ENCODE assay signal across 28 cellular contexts in the genomic region with DNA sequence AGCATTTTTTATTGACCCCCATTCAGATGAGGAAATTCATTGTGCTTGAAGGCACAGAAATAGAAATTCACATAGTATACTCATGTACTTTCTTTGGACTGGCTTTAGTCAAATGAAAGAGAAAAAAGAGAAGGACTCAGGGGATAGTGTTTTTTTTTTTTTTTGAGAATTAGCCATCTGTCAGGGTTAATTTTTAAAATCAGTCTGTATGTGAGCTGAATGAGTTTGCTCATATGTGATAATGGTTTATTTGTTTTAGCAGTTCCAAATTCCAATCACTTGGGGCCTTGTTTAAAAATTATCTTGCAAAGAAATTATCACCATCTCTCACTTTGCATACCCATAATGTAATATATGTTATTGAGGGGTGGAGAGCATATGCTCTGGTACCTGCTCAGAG. TPM values are rescaled to one million over a fixed set of nuclear protein-coding genes. Genes with fewer than 3 reads are reported as not detected.
DNase-seq lines count a peak whose midpoint lies in the region; FAIRE-seq and TF ChIP-seq lines count a peak whose summit lies in the region.
"Had no signal": no experiment of that assay in that cellular context is flagged by ENCODE, and none has a peak within 500 bp of the region (broad histone marks: within the 10 kb centered on the region; RNA-seq: fewer than 3 reads in every experiment).

No MANE protein-coding gene starts in this region.

- H3K27me3 ChIP-seq in CD8-positive, alpha-beta memory T cell (ENCODE audit: insufficient read depth, low read length, poor library complexity, severe bottlenecking), result no peaks in the 10 kb centered on the region
- H3K27me3 ChIP-seq in HAP-1 (ENCODE audit: low read depth), result no peaks in the 10 kb centered on the region
- H3K27me3 ChIP-seq: foreskin keratinocyte, stomach, transverse colon had no signal

- no peak for FAIRE-seq in H54 (lab: Jason Lieb, UNC)
- FAIRE-seq: astrocyte had no signal

- POLR2A ChIA-PET in CD8-positive, alpha-beta memory T cell (lab: Charles Lee), result no interaction called here

- H3K36me3 ChIP-seq in CD8-positive, alpha-beta memory T cell (ENCODE audit: insufficient read depth, low read length), result no peaks in the 10 kb centered on the region
- H3K36me3 ChIP-seq in HAP-1 (replicated peaks), result no peaks in the 10 kb centered on the region
- H3K36me3 ChIP-seq: stomach, transverse colon had no signal

- TF ChIP-seq CTCF in LNCAP (IDR thresholded peaks at IDR 0.05) (peak; percentile 22; the same call in 1 of the 2 replicates), glutamatergic neuron (IDR thresholded peaks at IDR 0.05; ENCODE audit: partially characterized antibody, unreplicated experiment) (no peak), progenitor cell of endocrine pancreas (IDR thresholded peaks at IDR 0.05; ENCODE audit: unreplicated experiment) (no peak)

- in situ Hi-C loops in HAP-1 (cut with MboI; ENCODE audit: low sequenced_read_pairs), result no loop called here

- no peak for TF ChIP-seq POLR2A in H54 (IDR thresholded peaks at IDR 0.05; ENCODE audit: low read depth, low read length)

- CTCF ChIA-PET in CD8-positive, alpha-beta memory T cell (lab: Charles Lee), result interaction anchor here (0.9 kb wide), 1 partner anchor 19 kb away, joined by 4 read pairs; a partner anchor contains a TSS

- H3K4me1 Mint-ChIP-seq in CD8-positive, alpha-beta memory T cell, result peaks cover 39 to 49% (median 39%) of the 10 kb centered on the region in 3 donors
- H3K4me1 Mint-ChIP-seq in glutamatergic neuron (ENCODE audit: low read depth, unreplicated experiment), result peaks cover 41% of the 10 kb centered on the region
- H3K4me1 Mint-ChIP-seq in progenitor cell of endocrine pancreas (ENCODE audit: low read depth), result peaks cover 35% of the 10 kb centered on the region

- no peaks in the 10 kb centered on the region for H3K27me3 Mint-ChIP-seq in CD8-positive, alpha-beta memory T cell
- H3K27me3 Mint-ChIP-seq in glutamatergic neuron (ENCODE audit: unreplicated experiment) (peaks cover under 1% of the 10 kb centered on the region), progenitor cell of endocrine pancreas (no peaks in the 10 kb centered on the region)
- H3K27me3 Mint-ChIP-seq: activated naive CD8-positive, alpha-beta T cell had no signal

- H3K4me1 ChIP-seq in CD8-positive, alpha-beta memory T cell (ENCODE audit: insufficient read depth, low read length), result peaks cover 18% of the 10 kb centered on the region
- no peaks in the 10 kb centered on the region; the same call in 1 of the 2 replicates for H3K4me1 ChIP-seq in HAP-1

- H3K4me3 Mint-ChIP-seq in CD8-positive, alpha-beta memory T cell, result peak overlapping the region in 1 of 7 donors; percentile 15
- peak overlapping the region; percentile 60 for H3K4me3 Mint-ChIP-seq in glutamatergic neuron (ENCODE audit: unreplicated experiment)
- no peak overlapping the region for H3K4me3 Mint-ChIP-seq in progenitor cell of endocrine pancreas (ENCODE audit: low read depth)
- H3K4me3 Mint-ChIP-seq: activated naive CD8-positive, alpha-beta T cell; activated T-helper 1 cell treated with anti-CD3 and anti-CD28 coated beads, Interleukin-12 subunit alpha, Interleukin-12 subunit beta, Interleukin-2, Interleukin-4 antibody, amounts not matched to agents 30 ng/mL and 10 ng/mL and 1 ng/mL, durations not matched to agents 14 hours and 24 hours and 36 hours had no signal

- peaks cover 0 to 3% (median 1%) of the 10 kb centered on the region in 3 donors for H3K36me3 Mint-ChIP-seq in CD8-positive, alpha-beta memory T cell
- H3K36me3 Mint-ChIP-seq in glutamatergic neuron (ENCODE audit: unreplicated experiment) (no peaks in the 10 kb centered on the region), progenitor cell of endocrine pancreas (ENCODE audit: insufficient read depth) (no peaks in the 10 kb centered on the region)
- H3K36me3 Mint-ChIP-seq: activated naive CD8-positive, alpha-beta T cell had no signal

- H3K9me3 Mint-ChIP-seq in CD8-positive, alpha-beta memory T cell, result no peaks in the 10 kb centered on the region
- H3K9me3 Mint-ChIP-seq in glutamatergic neuron (ENCODE audit: unreplicated experiment) (peaks cover 6% of the 10 kb centered on the region), progenitor cell of endocrine pancreas (ENCODE audit: low read depth) (no peaks in the 10 kb centered on the region)
- H3K9me3 Mint-ChIP-seq: activated T-helper 1 cell treated with anti-CD3 and anti-CD28 coated beads, Interleukin-12 subunit alpha, Interleukin-12 subunit beta, Interleukin-2, Interleukin-4 antibody, amounts not matched to agents 30 ng/mL and 10 ng/mL and 1 ng/mL, durations not matched to agents 14 hours and 24 hours and 36 hours had no signal

- no peak for DNase-seq in CD8-positive, alpha-beta memory T cell
- no peak for DNase-seq in glutamatergic neuron
- DNase-seq in progenitor cell of endocrine pancreas (ENCODE audit: low spot score, unreplicated experiment), result no peak
- no peak for DNase-seq in H54 (ENCODE audit: insufficient read length, low spot score)
- no peak for DNase-seq in central memory CD4-positive, alpha-beta T cell
- no peak for DNase-seq in HAP-1 (ENCODE audit: low spot score in 2 of 2)
- DNase-seq in NCI-H146 (lab: John Stamatoyannopoulos, UW), result no peak
- DNase-seq: activated CD4-positive, alpha-beta T cell treated with anti-CD3 and anti-CD28 coated beads for 4 hours; Caco-2; cerebellar nuclear complex; EL; erythroblast; foreskin keratinocyte; NCI-H1092; NCI-H2081 treated with DMSO at 0.1 percent for 48 hours; NCI-H510A treated with DMSO at 0.1 percent for 48 hours; stimulated activated CD4-positive, alpha-beta T cell treated with anti-CD3 and anti-CD28 coated beads, Interleukin-12 subunit alpha, Interleukin-12 subunit beta, amount 100 ng/mL, for 4 hours; stimulated activated CD4-positive, alpha-beta T cell treated with anti-CD3 and anti-CD28 coated beads, Interleukin-4, amount 100 ng/mL, for 4 hours; stomach; transverse colon had no signal

- no peak overlapping the region for H3K27ac ChIP-seq in CD8-positive, alpha-beta memory T cell (ENCODE audit: low read depth, low read length)
- H3K27ac ChIP-seq: foreskin keratinocyte, stomach had no signal

- no peak overlapping the region for H3K4me3 ChIP-seq in CD8-positive, alpha-beta memory T cell (ENCODE audit: low read length)
- H3K4me3 ChIP-seq in HAP-1, result no peak overlapping the region
- H3K4me3 ChIP-seq: lung, stomach, transverse colon had no signal

- H3K9me3 ChIP-seq in CD8-positive, alpha-beta memory T cell (ENCODE audit: low read length), result no peaks in the 10 kb centered on the region
- H3K9me3 ChIP-seq in HAP-1, result no peaks in the 10 kb centered on the region
- H3K9me3 ChIP-seq: Caco-2, stomach, transverse colon had no signal

- H3K27ac Mint-ChIP-seq in CD8-positive, alpha-beta memory T cell, result peak overlapping the region in 6 of 8 donors; percentile 14 to 48 (median 24)
- H3K27ac Mint-ChIP-seq in glutamatergic neuron (ENCODE audit: unreplicated experiment) (no peak overlapping the region), progenitor cell of endocrine pancreas (peak overlapping the region; percentile 78)
- H3K27ac Mint-ChIP-seq: activated naive CD8-positive, alpha-beta T cell; activated T-helper 1 cell treated with anti-CD3 and anti-CD28 coated beads, Interleukin-12 subunit alpha, Interleukin-12 subunit beta, Interleukin-2, Interleukin-4 antibody, amounts not matched to agents 30 ng/mL and 10 ng/mL and 1 ng/mL, durations not matched to agents 14 hours and 24 hours and 36 hours had no signal

RNA-seq across cellular contexts. Expression of a gene that starts 19.4 kb away (rescaled TPM):
- total RNA-seq in CD8-positive, alpha-beta memory T cell, result 1 to 10 TPM; 9.8 to 9.9 TPM
- polyA plus RNA-seq in CD8-positive, alpha-beta memory T cell, result 8.6 TPM
- 13.8 TPM for total RNA-seq in glutamatergic neuron (ENCODE audit: unreplicated experiment)
- total RNA-seq in progenitor cell of endocrine pancreas, result 10.0 and 10.3 TPM in 2 replicates

RNA-seq across cellular contexts. Expression of a gene that starts 28.2 kb away (rescaled TPM):
- under 1 TPM in 1 of 2 experiments, not detected in 1; 0.39 TPM for total RNA-seq in CD8-positive, alpha-beta memory T cell
- polyA plus RNA-seq in CD8-positive, alpha-beta memory T cell, result not detected
- total RNA-seq in glutamatergic neuron (ENCODE audit: unreplicated experiment) (0.76 TPM), progenitor cell of endocrine pancreas (0.53 TPM in 1 of 2 replicates, not detected in the other)
- total RNA-seq: activated T-helper 1 cell treated with anti-CD3 and anti-CD28 coated beads, Interleukin-12 subunit alpha, Interleukin-12 subunit beta, Interleukin-2, Interleukin-4 antibody, amounts not matched to agents 30 ng/mL and 10 ng/mL and 1 ng/mL, durations not matched to agents 14 hours and 24 hours and 36 hours; astrocyte; Caco-2; lung; omental fat pad; stomach; transverse colon had no signal
- polyA plus RNA-seq: foreskin keratinocyte, lung had no signal

RNA-seq across cellular contexts. Expression of a gene that starts 51.6 kb away (rescaled TPM):
- total RNA-seq in CD8-positive, alpha-beta memory T cell, result 1 to 10 TPM in 1 of 2 experiments, under 1 TPM in 1; 0.53 to 1.5 TPM
- polyA plus RNA-seq in CD8-positive, alpha-beta memory T cell, result not detected
- not detected for total RNA-seq in glutamatergic neuron (ENCODE audit: unreplicated experiment)
- 0.57 TPM in 1 of 2 replicates, not detected in the other for total RNA-seq in progenitor cell of endocrine pancreas
- total RNA-seq: astrocyte; Caco-2; foreskin keratinocyte; lung; omental fat pad; RPMI7951; stomach; T-helper 1 cell treated with Interleukin-12 subunit alpha and Interleukin-12 subunit beta and Interleukin-4 antibody, amounts not matched to agents 30 ng/mL and 1 ng/mL, for 36 hours; transverse colon had no signal

RNA-seq across cellular contexts. Expression of a gene that starts 51.8 kb away (rescaled TPM):
- 10 to 100 TPM; 69.1 to 91.1 TPM for total RNA-seq in CD8-positive, alpha-beta memory T cell
- 36.0 TPM for polyA plus RNA-seq in CD8-positive, alpha-beta memory T cell
- total RNA-seq in glutamatergic neuron (ENCODE audit: unreplicated experiment) (49.3 TPM), progenitor cell of endocrine pancreas (91.6 and 94.5 TPM in 2 replicates)

RNA-seq across cellular contexts. Expression of a gene that starts 58.3 kb away (rescaled TPM):
- 1 to 10 TPM; 4.0 to 4.9 TPM for total RNA-seq in CD8-positive, alpha-beta memory T cell
- polyA plus RNA-seq in CD8-positive, alpha-beta memory T cell, result 20.2 TPM
- total RNA-seq in glutamatergic neuron (ENCODE audit: unreplicated experiment) (8.0 TPM), progenitor cell of endocrine pancreas (7.0 and 7.2 TPM in 2 replicates)
